9 cellular contexts compared by ENCODE assay signal in the genomic region with DNA sequence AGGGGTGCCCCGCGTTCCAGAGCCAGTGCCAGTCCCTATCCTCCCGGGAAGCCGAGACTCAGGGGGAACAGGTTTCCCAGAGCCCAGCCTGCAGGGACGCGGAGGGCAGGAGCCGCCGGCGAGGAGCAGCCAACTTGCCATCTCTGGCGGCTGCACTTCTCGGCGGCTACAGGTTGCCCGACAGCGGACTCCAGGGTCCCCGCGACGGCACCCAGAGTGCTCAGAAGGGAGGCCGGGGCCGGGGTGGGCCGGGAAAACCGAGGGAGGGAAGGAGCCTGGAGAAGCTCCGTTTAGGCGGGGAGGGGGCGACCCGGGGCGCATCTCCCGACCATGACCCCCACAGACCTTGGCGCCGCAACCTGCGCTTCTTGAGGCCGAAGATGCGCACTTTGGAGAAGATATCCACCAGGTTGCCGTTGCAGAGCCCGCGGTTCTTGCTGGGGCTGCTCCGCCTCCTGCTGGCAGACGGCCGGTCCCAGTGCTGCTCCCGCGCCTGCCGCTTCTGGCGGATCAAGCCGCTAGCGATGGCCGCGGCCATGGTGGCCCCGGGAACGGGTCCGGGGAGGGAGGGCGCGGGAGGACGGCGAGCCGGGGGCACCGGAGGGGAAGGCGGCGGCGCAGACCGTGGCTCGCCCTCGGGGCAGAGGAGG.
DNase-seq lines count a peak whose midpoint lies in the region; ATAC-seq and TF ChIP-seq lines count a peak whose summit lies in the region.
"Had no signal": no experiment of that assay in that cellular context is flagged by ENCODE, and none has a peak within 500 bp of the region (broad histone marks: within the 10 kb centered on the region; RNA-seq: fewer than 3 reads in every experiment).

No MANE protein-coding gene starts in this region.

- no peak for ATAC-seq in activated naive CD8-positive, alpha-beta T cell treated with anti-CD3 and anti-CD28 coated beads, Interleukin-2, amount 10 ng/mL, durations not matched to agents 7 days and 5 days (ENCODE audit: low read depth)
- no peak for ATAC-seq in activated naive CD8-positive, alpha-beta T cell treated with anti-CD3 and anti-CD28 coated beads, Interleukin-2, amount 50 U/mL, for 24 hours
- ATAC-seq in activated CD8-positive, alpha-beta memory T cell treated with anti-CD3 and anti-CD28 coated beads, Interleukin-2, amount 10 ng/mL, durations not matched to agents 7 days and 5 days: no peak

- peaks cover 82% of the 10 kb centered on the region for H3K27me3 ChIP-seq in iPS-20b (ENCODE audit: insufficient read depth, low read length)

- CTCF ChIA-PET in activated CD8-positive, alpha-beta memory T cell treated with anti-CD3 and anti-CD28 coated beads, Interleukin-2, amount 10 ng/mL, durations not matched to agents 7 days and 5 days (lab: Charles Lee): no interaction called here

- peak; percentile 22 for DNase-seq in activated naive CD8-positive, alpha-beta T cell treated with anti-CD3 and anti-CD28 coated beads, Interleukin-2, amount 10 ng/mL, durations not matched to agents 7 days and 5 days
- no peak for DNase-seq in activated naive CD8-positive, alpha-beta T cell treated with anti-CD3 and anti-CD28 coated beads, Interleukin-2, amount 50 U/mL, for 24 hours
- peak; percentile 32 for DNase-seq in astrocyte of the spinal cord (ENCODE audit: low read depth, low spot score)
- DNase-seq in activated naive CD4-positive, alpha-beta T cell (lab: John Stamatoyannopoulos, UW): no peak
- no peak for DNase-seq in T-helper 1 cell
- no peak for DNase-seq in activated CD8-positive, alpha-beta memory T cell treated with anti-CD3 and anti-CD28 coated beads, Interleukin-2, amount 10 ng/mL, durations not matched to agents 7 days and 5 days

- in situ Hi-C loops in astrocyte of the spinal cord (cut with HindIII; ENCODE audit: low sequenced_read_pairs): no loop called here

- H3K27ac Mint-ChIP-seq in activated naive CD8-positive, alpha-beta T cell treated with anti-CD3 and anti-CD28 coated beads, Interleukin-2, amount 10 ng/mL, durations not matched to agents 7 days and 5 days: no peak overlapping the region
- H3K27ac Mint-ChIP-seq in activated naive CD8-positive, alpha-beta T cell treated with anti-CD3 and anti-CD28 coated beads, Interleukin-2, amount 50 U/mL, for 24 hours: no peak overlapping the region
- no peak overlapping the region for H3K27ac Mint-ChIP-seq in activated CD8-positive, alpha-beta memory T cell treated with anti-CD3 and anti-CD28 coated beads, Interleukin-2, amount 10 ng/mL, durations not matched to agents 7 days and 5 days

- POLR2A ChIA-PET in activated naive CD8-positive, alpha-beta T cell treated with anti-CD3 and anti-CD28 coated beads, Interleukin-2, amount 10 ng/mL, durations not matched to agents 7 days and 5 days (lab: Charles Lee): no interaction called here

- peaks cover 48% of the 10 kb centered on the region for H3K27me3 Mint-ChIP-seq in activated naive CD8-positive, alpha-beta T cell treated with anti-CD3 and anti-CD28 coated beads, Interleukin-2, amount 10 ng/mL, durations not matched to agents 7 days and 5 days
- H3K27me3 Mint-ChIP-seq in activated naive CD8-positive, alpha-beta T cell treated with anti-CD3 and anti-CD28 coated beads, Interleukin-2, amount 50 U/mL, for 24 hours: peaks cover 58% of the 10 kb centered on the region
- H3K27me3 Mint-ChIP-seq in activated CD8-positive, alpha-beta memory T cell treated with anti-CD3 and anti-CD28 coated beads, Interleukin-2, amount 10 ng/mL, durations not matched to agents 7 days and 5 days: peaks cover 60% of the 10 kb centered on the region

- H3K4me1 Mint-ChIP-seq in activated naive CD8-positive, alpha-beta T cell treated with anti-CD3 and anti-CD28 coated beads, Interleukin-2, amount 10 ng/mL, durations not matched to agents 7 days and 5 days: no peaks in the 10 kb centered on the region
- H3K4me1 Mint-ChIP-seq in activated naive CD8-positive, alpha-beta T cell treated with anti-CD3 and anti-CD28 coated beads, Interleukin-2, amount 50 U/mL, for 24 hours: no peaks in the 10 kb centered on the region
- no peaks in the 10 kb centered on the region for H3K4me1 Mint-ChIP-seq in activated CD8-positive, alpha-beta memory T cell treated with anti-CD3 and anti-CD28 coated beads, Interleukin-2, amount 10 ng/mL, durations not matched to agents 7 days and 5 days

- H3K27ac ChIP-seq in iPS-20b (ENCODE audit: low read length): no peak overlapping the region
- no peak overlapping the region for H3K27ac ChIP-seq in urinary bladder (ENCODE audit: low read depth)

- TF ChIP-seq CTCF in astrocyte of the spinal cord (IDR thresholded peaks at IDR 0.05; ENCODE audit: low read depth, low read length): peak; percentile 57

- H3K36me3 Mint-ChIP-seq in activated naive CD8-positive, alpha-beta T cell treated with anti-CD3 and anti-CD28 coated beads, Interleukin-2, amount 10 ng/mL, durations not matched to agents 7 days and 5 days: no peaks in the 10 kb centered on the region
- no peaks in the 10 kb centered on the region for H3K36me3 Mint-ChIP-seq in activated naive CD8-positive, alpha-beta T cell treated with anti-CD3 and anti-CD28 coated beads, Interleukin-2, amount 50 U/mL, for 24 hours (ENCODE audit: low read depth)
- H3K36me3 Mint-ChIP-seq in activated CD8-positive, alpha-beta memory T cell treated with anti-CD3 and anti-CD28 coated beads, Interleukin-2, amount 10 ng/mL, durations not matched to agents 7 days and 5 days: no peaks in the 10 kb centered on the region

- under 1% methylated on average over 61 of the region's 61 CpGs for WGBS in urinary bladder

- H3K36me3 ChIP-seq in iPS-20b (ENCODE audit: insufficient read depth, low read depth, low read length): no peaks in the 10 kb centered on the region
- no peaks in the 10 kb centered on the region for H3K36me3 ChIP-seq in urinary bladder (ENCODE audit: insufficient read depth)
- H3K36me3 ChIP-seq: adrenal gland had no signal

- H3K4me3 ChIP-seq in astrocyte of the spinal cord (ENCODE audit: low read depth, low read length): peak overlapping the region; percentile 15
- H3K4me3 ChIP-seq in iPS-20b (ENCODE audit: low read length): peak overlapping the region; percentile 61; the same call in 1 of the 2 replicates
- H3K4me3 ChIP-seq in urinary bladder (ENCODE audit: low read depth, low read length): peak overlapping the region; percentile 30

- peaks cover 4% of the 10 kb centered on the region; the same call in 1 of the 2 replicates for H3K4me1 ChIP-seq in iPS-20b (ENCODE audit: insufficient read depth, low read length)
- no peaks in the 10 kb centered on the region for H3K4me1 ChIP-seq in urinary bladder (ENCODE audit: insufficient read depth)

- H3K9me3 ChIP-seq in iPS-20b (ENCODE audit: insufficient read depth, low read depth, low read length): no peaks in the 10 kb centered on the region
- H3K9me3 ChIP-seq: adrenal gland had no signal

- H3K9me3 Mint-ChIP-seq in activated naive CD8-positive, alpha-beta T cell treated with anti-CD3 and anti-CD28 coated beads, Interleukin-2, amount 10 ng/mL, durations not matched to agents 7 days and 5 days: no peaks in the 10 kb centered on the region
- no peaks in the 10 kb centered on the region for H3K9me3 Mint-ChIP-seq in activated naive CD8-positive, alpha-beta T cell treated with anti-CD3 and anti-CD28 coated beads, Interleukin-2, amount 50 U/mL, for 24 hours
- no peaks in the 10 kb centered on the region for H3K9me3 Mint-ChIP-seq in activated CD8-positive, alpha-beta memory T cell treated with anti-CD3 and anti-CD28 coated beads, Interleukin-2, amount 10 ng/mL, durations not matched to agents 7 days and 5 days (ENCODE audit: low read depth)

- H3K9ac ChIP-seq in iPS-20b (ENCODE audit: low read depth, low read length): no peak overlapping the region

- no peak overlapping the region for H3K4me3 Mint-ChIP-seq in activated naive CD8-positive, alpha-beta T cell treated with anti-CD3 and anti-CD28 coated beads, Interleukin-2, amount 10 ng/mL, durations not matched to agents 7 days and 5 days
- no peak overlapping the region for H3K4me3 Mint-ChIP-seq in activated naive CD8-positive, alpha-beta T cell treated with anti-CD3 and anti-CD28 coated beads, Interleukin-2, amount 50 U/mL, for 24 hours
- H3K4me3 Mint-ChIP-seq in activated CD8-positive, alpha-beta memory T cell treated with anti-CD3 and anti-CD28 coated beads, Interleukin-2, amount 10 ng/mL, durations not matched to agents 7 days and 5 days: no peak overlapping the region

Comparison
In these comparisons a context has a peak if more than half of its experiments do, and no peak if none do; other contexts are left out.
1. DNase-seq: peak in activated naive CD8-positive, alpha-beta T cell treated with anti-CD3 and anti-CD28 coated beads, Interleukin-2, amount 10 ng/mL, durations not matched to agents 7 days and 5 days (single experiment) and astrocyte of the spinal cord (single experiment); none in activated naive CD8-positive, alpha-beta T cell treated with anti-CD3 and anti-CD28 coated beads, Interleukin-2, amount 50 U/mL, for 24 hours (single experiment), activated naive CD4-positive, alpha-beta T cell (0 of 4), T-helper 1 cell (0 of 5) and activated CD8-positive, alpha-beta memory T cell treated with anti-CD3 and anti-CD28 coated beads, Interleukin-2, amount 10 ng/mL, durations not matched to agents 7 days and 5 days (single experiment).
2. Peak in every context shown above with its lines, with median percentiles within 50 percentile points of each other: H3K4me3 ChIP-seq.